In the genomic region with DNA sequence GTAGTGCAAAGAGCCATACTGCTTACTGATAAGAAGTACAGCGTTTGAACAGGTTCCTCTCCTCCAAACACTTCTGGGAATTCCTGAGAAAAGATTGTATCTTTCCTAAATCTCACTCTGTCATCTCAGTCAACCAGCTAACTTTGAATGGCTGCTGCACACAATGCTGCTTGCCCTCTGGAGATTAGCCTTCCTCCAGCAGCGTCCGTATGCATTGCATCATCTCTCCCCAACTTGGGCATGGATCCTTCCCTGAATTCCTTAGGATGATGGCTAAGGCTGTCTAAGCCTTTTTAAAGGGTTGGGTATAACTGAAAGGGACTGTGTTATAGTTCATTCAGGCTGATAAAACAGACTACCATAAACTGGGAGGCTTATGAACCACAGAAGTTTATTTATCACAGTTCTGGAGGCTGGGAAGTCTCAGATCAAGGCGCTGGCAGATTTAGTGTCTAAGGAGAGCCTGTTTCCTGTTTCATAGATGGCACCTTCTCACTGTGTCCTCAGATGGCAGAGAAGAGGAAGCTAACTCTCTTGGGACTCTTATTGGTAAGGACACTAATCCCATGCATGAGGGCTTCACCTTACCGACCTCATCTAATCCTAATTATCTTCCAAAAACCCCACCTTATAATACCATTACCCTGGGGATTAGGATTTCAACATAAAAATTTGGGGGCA, we compare ENCODE assay signal across 23 cellular contexts.
A peak's percentile ranks its signal among the peaks of the same experiment; 100 is the strongest.
DNase-seq lines count a peak whose midpoint lies in the region; ATAC-seq and TF ChIP-seq lines count a peak whose summit lies in the region.
"Had no signal": no experiment of that assay in that cellular context is flagged by ENCODE, and none has a peak within 500 bp of the region (broad histone marks: within the 10 kb centered on the region; RNA-seq: fewer than 3 reads in every experiment).

No MANE protein-coding gene starts in this region.

- ATAC-seq in HG03432 (IDR thresholded peaks at IDR 0.05; ENCODE audit: unreplicated experiment): peak; percentile 41
- ATAC-seq: activated naive CD8-positive, alpha-beta T cell treated with anti-CD3 and anti-CD28 coated beads, Interleukin-2, amount 50 U/mL, for 24 hours; heart right ventricle; upper lobe of right lung had no signal

- H3K4me3 ChIP-seq in SJCRH30: no peak overlapping the region
- no peak overlapping the region for H3K4me3 ChIP-seq in mesodermal cell (ENCODE audit: extremely low read depth, insufficient read depth, low read length, poor library complexity, severe bottlenecking)
- H3K4me3 ChIP-seq in ascending aorta: no peak overlapping the region
- H3K4me3 ChIP-seq: breast epithelium, heart right ventricle, stomach, upper lobe of right lung had no signal

- H3K9me3 ChIP-seq in SJCRH30 (replicated peaks): no peaks in the 10 kb centered on the region; the same call in none of the 2 replicates
- no peaks in the 10 kb centered on the region for H3K9me3 ChIP-seq in mesodermal cell (ENCODE audit: control insufficient read depth, low read length)
- H3K9me3 ChIP-seq in ascending aorta: no peaks in the 10 kb centered on the region
- H3K9me3 ChIP-seq: breast epithelium, stomach, upper lobe of right lung had no signal

- H3K36me3 ChIP-seq in SJCRH30 (no peaks in the 10 kb centered on the region), mesodermal cell (ENCODE audit: control insufficient read depth, insufficient read depth, low read length) (no peaks in the 10 kb centered on the region), ascending aorta (no peaks in the 10 kb centered on the region)
- H3K36me3 ChIP-seq: breast epithelium, heart right ventricle, stomach, upper lobe of right lung had no signal

- H3K27ac ChIP-seq in SJCRH30: no peak overlapping the region
- peak overlapping the region; percentile 33 for H3K27ac ChIP-seq in mesodermal cell (ENCODE audit: low read depth, low read length, severe bottlenecking)
- H3K27ac ChIP-seq in ascending aorta: no peak overlapping the region
- H3K27ac ChIP-seq: breast epithelium, heart right ventricle, HL-60, stomach, upper lobe of right lung had no signal

- peak; percentile 78 for DNase-seq in ELF-1 (ENCODE audit: low read depth, low spot score)
- DNase-seq in SJCRH30: peak; percentile 19 to 42
- no peak for DNase-seq in amniotic stem cell (lab: John Stamatoyannopoulos, UW)
- no peak for DNase-seq in hippocampal formation (lab: John Stamatoyannopoulos, UW)
- no peak for DNase-seq in ascending aorta (ENCODE audit: low spot score in 2 of 2)
- DNase-seq: activated CD4-positive, alpha-beta T cell treated with anti-CD3 and anti-CD28 coated beads, Interleukin-2, amount 50 U/mL, for 1 hour; activated naive CD8-positive, alpha-beta T cell treated with anti-CD3 and anti-CD28 coated beads, Interleukin-2, amount 50 U/mL, for 24 hours; AML-193; COR-L47; cortex of kidney; DND-41; heart right ventricle; NCI-H1092; NCI-H2081; NCI-H526 treated with DMSO at 0.1 percent for 48 hours; SHP77; stimulated activated CD4-positive, alpha-beta T cell treated with anti-CD3 and anti-CD28 coated beads, Interleukin-12 subunit alpha, Interleukin-12 subunit beta, amount 100 ng/mL, for 4 hours; stomach; upper lobe of right lung had no signal

- peaks cover 9% of the 10 kb centered on the region; the same call in 1 of the 2 replicates for H3K4me1 ChIP-seq in SJCRH30
- H3K4me1 ChIP-seq in mesodermal cell (ENCODE audit: control insufficient read depth, insufficient read depth, low read length, poor library complexity, severe bottlenecking): peaks cover 17% of the 10 kb centered on the region
- no peaks in the 10 kb centered on the region for H3K4me1 ChIP-seq in ascending aorta
- H3K4me1 ChIP-seq: breast epithelium, heart right ventricle, stomach, upper lobe of right lung had no signal

- H3K27me3 ChIP-seq in SJCRH30 (no peaks in the 10 kb centered on the region), ascending aorta (no peaks in the 10 kb centered on the region)
- H3K27me3 ChIP-seq: breast epithelium, stomach, upper lobe of right lung had no signal

- intact Hi-C loops in ascending aorta (cut with DNase I): no loop called here

- no peak for TF ChIP-seq CTCF in ascending aorta (IDR thresholded peaks at IDR 0.05)

- 88 to 94% methylated on average over 2 of the region's 5 CpGs for WGBS in mesodermal cell (ENCODE audit: insufficient coverage in 2 of 2), 2 experiments

Comparison
In these comparisons a context has a peak if more than half of its experiments do, and no peak if none do; other contexts are left out.
1. DNase-seq: peak in ELF-1 (single experiment) and SJCRH30 (2 of 2); none in amniotic stem cell (single experiment), hippocampal formation (0 of 2) and ascending aorta (0 of 2).